ENCODE assay signal across 13 cellular contexts in the genomic region with DNA sequence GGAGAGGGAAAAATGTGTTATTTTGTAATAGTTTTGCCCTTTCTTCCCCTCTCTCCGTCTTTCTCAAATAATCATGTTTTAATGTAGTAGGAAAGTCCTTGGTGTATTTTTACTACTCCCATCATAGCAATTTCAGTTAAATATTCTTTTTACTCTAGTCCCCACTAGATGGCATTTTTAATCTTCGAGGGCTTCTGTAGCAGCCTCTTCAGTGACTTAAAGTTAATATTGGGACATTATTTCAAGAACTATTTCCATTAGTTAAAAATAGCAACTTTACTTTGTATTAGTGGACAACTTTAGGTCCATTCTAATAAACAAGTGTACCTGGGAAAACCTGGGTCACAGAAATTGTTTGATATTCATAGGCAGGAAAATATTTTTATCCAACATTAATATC. TPM values are rescaled to one million over a fixed set of nuclear protein-coding genes. Genes with fewer than 3 reads are reported as not detected.
A peak's percentile ranks its signal among the peaks of the same experiment; 100 is the strongest.
DNase-seq lines count a peak whose midpoint lies in the region; ATAC-seq, FAIRE-seq and TF ChIP-seq lines count a peak whose summit lies in the region.
"Had no signal": no experiment of that assay in that cellular context is flagged by ENCODE, and none has a peak within 500 bp of the region (broad histone marks: within the 10 kb centered on the region; RNA-seq: fewer than 3 reads in every experiment).

No MANE protein-coding gene starts in this region.

- H4K20me1 ChIP-seq in HepG2 (ENCODE audit: insufficient read depth, low read length) (no peaks in the 10 kb centered on the region), SU-DHL-6 (ENCODE audit: low read depth, low read length) (no peaks in the 10 kb centered on the region)

- H3K27me3 Mint-ChIP-seq in stimulated activated naive CD8-positive, alpha-beta T cell treated with anti-CD3 and anti-CD28 coated beads, Interleukin-15, amount 100 ng/mL, for 72 hours, result no peaks in the 10 kb centered on the region
- H3K27me3 Mint-ChIP-seq in T-cell, result no peaks in the 10 kb centered on the region

- no peaks in the 10 kb centered on the region for H3K9me3 Mint-ChIP-seq in stimulated activated naive CD8-positive, alpha-beta T cell treated with anti-CD3 and anti-CD28 coated beads, Interleukin-15, amount 100 ng/mL, for 72 hours
- no peaks in the 10 kb centered on the region for H3K9me3 Mint-ChIP-seq in T-cell

- H3K36me3 Mint-ChIP-seq in T-cell, result peaks cover 85% of the 10 kb centered on the region

- no peaks in the 10 kb centered on the region; the same call in 1 of the 2 replicates for H3F3A ChIP-seq in SU-DHL-6 (ENCODE audit: insufficient read depth)

- H3K4me1 Mint-ChIP-seq in stimulated activated naive CD8-positive, alpha-beta T cell treated with anti-CD3 and anti-CD28 coated beads, Interleukin-15, amount 100 ng/mL, for 72 hours, result peaks cover 10% of the 10 kb centered on the region
- H3K4me1 Mint-ChIP-seq in T-cell, result peaks cover 0 to 6% (median 3%) of the 10 kb centered on the region in 3 donors

- H3K4me1 ChIP-seq in HepG2 (ENCODE audit: insufficient read depth, low read length) (no peaks in the 10 kb centered on the region), right lobe of liver (no peaks in the 10 kb centered on the region)
- H3K4me1 ChIP-seq: upper lobe of right lung had no signal

- TF ChIP-seq POLR2A in HepG2 (IDR thresholded peaks at IDR 0.05; ENCODE audit: insufficient read depth in 1 of 2, low read depth in 2 of 2, low read length in 2 of 2), result no peak
- TF ChIP-seq POLR2A in right lobe of liver (IDR thresholded peaks at IDR 0.05), result no peak

- H3K4me3 ChIP-seq in HepG2 (replicated peaks in 1 of 3; ENCODE audit: insufficient read depth in 1 of 3, low read depth in 2 of 3, low read length in 3 of 3) (no peak overlapping the region), right lobe of liver (no peak overlapping the region), SU-DHL-6 (ENCODE audit: insufficient read depth, low read length, poor library complexity, severe bottlenecking) (no peak overlapping the region), fibroblast of pulmonary artery (replicated peaks; ENCODE audit: low read depth, low read length) (no peak overlapping the region)
- H3K4me3 ChIP-seq: upper lobe of right lung had no signal

- in situ Hi-C loops in HepG2 (cut with HindIII; ENCODE audit: extremely low pct_ligation_motif_present, low pct_unique_long_range_greater_than_20kb), result no loop called here

- H3K9ac ChIP-seq in HepG2 (ENCODE audit: insufficient read depth, low read depth, low read length) (no peak overlapping the region), SU-DHL-6 (ENCODE audit: low read length) (no peak overlapping the region)

- no peak for TF ChIP-seq RAD21 in HepG2 (CRISPR knock-in tag; IDR thresholded peaks at IDR 0.05)

- DNase-seq in HepG2 (ENCODE audit: low spot score) (peak; percentile 8), right lobe of liver (no peak), fibroblast of pulmonary artery (ENCODE audit: low read depth) (peak; percentile 11), T-cell (no peak)
- no peak for DNase-seq in stimulated activated naive CD8-positive, alpha-beta T cell treated with anti-CD3 and anti-CD28 coated beads, Interleukin-15, amount 100 ng/mL, for 72 hours
- DNase-seq in stimulated activated CD4-positive, alpha-beta T cell treated with anti-CD3 and anti-CD28 coated beads, Interleukin-4, amount 100 ng/mL, for 1 hour, result no peak
- DNase-seq: activated CD8-positive, alpha-beta memory T cell treated with anti-CD3 and anti-CD28 coated beads, Interleukin-2, amount 50 U/mL, for 48 hours; amygdala; NCI-H146; upper lobe of right lung had no signal

- FAIRE-seq in HepG2 (lab: Jason Lieb, UNC), result peak; percentile 39

- H3K79me2 ChIP-seq in HepG2 (ENCODE audit: insufficient read depth, low read length) (no peaks in the 10 kb centered on the region), SU-DHL-6 (ENCODE audit: insufficient read depth, low read length) (no peaks in the 10 kb centered on the region)

- no peaks in the 10 kb centered on the region for H3K9me3 ChIP-seq in HepG2 (ENCODE audit: low read length)
- no peaks in the 10 kb centered on the region for H3K9me3 ChIP-seq in right lobe of liver
- no peaks in the 10 kb centered on the region for H3K9me3 ChIP-seq in SU-DHL-6 (ENCODE audit: insufficient read depth, low read length)
- H3K9me3 ChIP-seq: upper lobe of right lung had no signal

- BruUV-seq in HepG2 (replicated peaks; lab: Mats Ljungman, UMichigan), result no TSS peak

- POLR2A ChIA-PET in HepG2 (lab: Yijun Ruan, JAX), result no interaction called here
- POLR2A ChIA-PET in T-cell (lab: Charles Lee), result no interaction called here

- 81% methylated on average over 2 of the region's 2 CpGs for WGBS in HepG2 (ENCODE audit: low lambda C conversion rate)
- 66% methylated on average over 2 of the region's 2 CpGs for WGBS in right lobe of liver (ENCODE audit: insufficient coverage, low coverage, low lambda C conversion rate, missing lambda C conversion rate)

- H3K27ac ChIP-seq in HepG2 (ENCODE audit: extremely low read length, insufficient read depth, low read length) (no peak overlapping the region), right lobe of liver (no peak overlapping the region), SU-DHL-6 (ENCODE audit: low read depth, low read length) (no peak overlapping the region)
- H3K27ac ChIP-seq: upper lobe of right lung had no signal

- H3K4me3 Mint-ChIP-seq in stimulated activated naive CD8-positive, alpha-beta T cell treated with anti-CD3 and anti-CD28 coated beads, Interleukin-15, amount 100 ng/mL, for 72 hours, result no peak overlapping the region
- H3K4me3 Mint-ChIP-seq in T-cell, result no peak overlapping the region

- H3K4me2 ChIP-seq in HepG2 (ENCODE audit: low read depth, low read length) (no peak overlapping the region), SU-DHL-6 (ENCODE audit: low read depth, low read length, poor library complexity, severe bottlenecking) (no peak overlapping the region)

- TF ChIP-seq EP300 in HepG2 (IDR thresholded peaks at IDR 0.05; ENCODE audit: low read depth in 2 of 2, low read length in 2 of 2), result no peak
- TF ChIP-seq EP300 in HepG2 (CRISPR knock-in tag; IDR thresholded peaks at IDR 0.05; ENCODE audit: borderline replicate concordance), result no peak

- H3K27me3 ChIP-seq in HepG2 (ENCODE audit: control insufficient read depth in 1 of 2, insufficient read depth in 2 of 2, low read length in 2 of 2) (no peaks in the 10 kb centered on the region), right lobe of liver (no peaks in the 10 kb centered on the region), SU-DHL-6 (ENCODE audit: low read length) (no peaks in the 10 kb centered on the region)
- H3K27me3 ChIP-seq: upper lobe of right lung had no signal

- intact Hi-C loops in HepG2 (cut with micrococcal nuclease; ENCODE audit: unreplicated experiment) (loop anchor here (10.0 kb wide), 1 partner anchor 82 kb away; a partner anchor contains a TSS), right lobe of liver (cut with DNase I) (no loop called here)

- H3K36me3 ChIP-seq in HepG2 (replicated peaks in 1 of 2; ENCODE audit: control insufficient read depth in 1 of 2, insufficient read depth in 2 of 2, low read length in 2 of 2), result peaks cover 18 to 72% of the 10 kb centered on the region in 2 experiments
- peaks cover 0 to 81% (median 33%) of the 10 kb centered on the region in 4 donors for H3K36me3 ChIP-seq in right lobe of liver
- peaks cover 65% of the 10 kb centered on the region for H3K36me3 ChIP-seq in SU-DHL-6 (ENCODE audit: low read length)

- H3K27ac Mint-ChIP-seq in stimulated activated naive CD8-positive, alpha-beta T cell treated with anti-CD3 and anti-CD28 coated beads, Interleukin-15, amount 100 ng/mL, for 72 hours, result no peak overlapping the region
- H3K27ac Mint-ChIP-seq in T-cell, result no peak overlapping the region

- H2AFZ ChIP-seq in HepG2 (ENCODE audit: low read length), result no peak overlapping the region
- no peak overlapping the region for H2AFZ ChIP-seq in SU-DHL-6 (ENCODE audit: low read depth, low read length, severe bottlenecking)

- no peak for TF ChIP-seq CTCF in HepG2 (CRISPR knock-in tag; IDR thresholded peaks at IDR 0.05)
- TF ChIP-seq CTCF in right lobe of liver (IDR thresholded peaks at IDR 0.05), result peak in 2 of 4 donors; percentile 15 to 23
- TF ChIP-seq CTCF in SU-DHL-6 (IDR thresholded peaks at IDR 0.05; ENCODE audit: insufficient read depth, low read length, poor library complexity, severe bottlenecking), result peak; percentile 26
- peak; percentile 14 for TF ChIP-seq CTCF in fibroblast of pulmonary artery (IDR thresholded peaks at IDR 0.05; ENCODE audit: low read length, missing control alignments)

- H3K9me2 ChIP-seq in SU-DHL-6 (replicated peaks; ENCODE audit: insufficient read depth, low read length), result no peaks in the 10 kb centered on the region

- ATAC-seq in HepG2 (no peak), right lobe of liver (no peak), T-cell (replicated peaks in 1 of 4) (no peak), HG02973 (IDR thresholded peaks at IDR 0.05; ENCODE audit: unreplicated experiment) (no peak)
- ATAC-seq in stimulated activated naive CD8-positive, alpha-beta T cell treated with anti-CD3 and anti-CD28 coated beads, Interleukin-15, amount 100 ng/mL, for 72 hours, result no peak
- ATAC-seq: upper lobe of right lung had no signal

- CTCF ChIA-PET in HepG2 (lab: Yijun Ruan, JAX; ENCODE audit: low intra/inter-chr PET ratio, low total read pairs) (no interaction called here), T-cell (lab: Charles Lee) (no interaction called here)

RNA-seq across cellular contexts. Expression of a gene that starts 23.0 kb away (rescaled TPM):
- 24.9 and 26.7 TPM in 2 replicates for total RNA-seq in HepG2 (2016; rRNA removed; fragmentation: Illumina TruSeq; extraction: Trizol)
- 7.3 and 9.3 TPM in 2 replicates for total RNA-seq in HepG2 (2016; cell fraction: cytosol; rRNA removed; fragmentation: Illumina TruSeq; extraction: Trizol; ENCODE audit: low read depth)
- 24.7 and 27.9 TPM in 2 replicates for total RNA-seq in HepG2 (2016; cell fraction: insoluble cytoplasmic fraction; rRNA removed; fragmentation: Illumina TruSeq; extraction: Trizol)
- total RNA-seq in HepG2 (2016; cell fraction: membrane; rRNA removed; fragmentation: Illumina TruSeq; extraction: Trizol), result 10.1 and 10.9 TPM in 2 replicates
- 45.2 and 49.4 TPM in 2 replicates for total RNA-seq in HepG2 (2016; cell fraction: nucleus; rRNA removed; fragmentation: Illumina TruSeq; extraction: Trizol)
- polyA plus RNA-seq in HepG2 (2011; rRNA removed), result 16.5 and 16.9 TPM in 2 replicates
- 4.9 and 7.5 TPM in 2 replicates for polyA plus RNA-seq in HepG2 (2011; cell fraction: cytosol; rRNA removed)
- 31.5 and 33.4 TPM in 2 replicates for polyA plus RNA-seq in HepG2 (2011; cell fraction: nucleus; rRNA removed)
- polyA plus RNA-seq in HepG2 (2012), result 12.6 and 13.9 TPM in 2 replicates
- polyA plus RNA-seq in HepG2 (2016; cell fraction: cytosol; fragmentation: Illumina TruSeq; extraction: Trizol; ENCODE audit: low read depth), result 1.2 and 1.3 TPM in 2 replicates
- 16.2 and 17.4 TPM in 2 replicates for polyA plus RNA-seq in HepG2 (2016; cell fraction: insoluble cytoplasmic fraction; fragmentation: Illumina TruSeq; extraction: Trizol; ENCODE audit: low read depth)
- polyA plus RNA-seq in HepG2 (2016; cell fraction: membrane; fragmentation: Illumina TruSeq; extraction: Trizol; ENCODE audit: low read depth), result 3.0 and 3.9 TPM in 2 replicates
- polyA plus RNA-seq in HepG2 (2016; cell fraction: nucleus; fragmentation: Illumina TruSeq; extraction: Trizol; ENCODE audit: insufficient read depth, low read depth), result 56.0 and 58.3 TPM in 2 replicates
- polyA minus RNA-seq in HepG2 (2011; rRNA and poly(A)+ RNA removed; ENCODE audit: low replicate concordance), result 11.8 and 50.9 TPM in 2 replicates
- polyA minus RNA-seq in HepG2 (2011; cell fraction: cytosol; rRNA and poly(A)+ RNA removed), result 8.4 and 10.8 TPM in 2 replicates
- polyA minus RNA-seq in HepG2 (2011; cell fraction: nucleus; rRNA and poly(A)+ RNA removed), result 71.3 and 75.0 TPM in 2 replicates
- 1 to 10 TPM; 6.5 to 8.5 (median 8.1) TPM for total RNA-seq in right lobe of liver
- 10 to 100 TPM; 40.7 to 45.8 (median 43.5) TPM for total RNA-seq in T-cell

RNA-seq across cellular contexts. Expression of a gene that starts 33.2 kb away (rescaled TPM):
- total RNA-seq in HepG2 (2016; rRNA removed; fragmentation: Illumina TruSeq; extraction: Trizol) (not detected in 2 replicates), right lobe of liver (under 1 TPM in 5 of 6 experiments, not detected in 1; 0.10 to 0.25 (median 0.14) TPM), T-cell (under 1 TPM; 0.30 to 0.49 (median 0.44) TPM)
- not detected in 2 replicates for total RNA-seq in HepG2 (2016; cell fraction: cytosol; rRNA removed; fragmentation: Illumina TruSeq; extraction: Trizol; ENCODE audit: low read depth)
- total RNA-seq in HepG2 (2016; cell fraction: insoluble cytoplasmic fraction; rRNA removed; fragmentation: Illumina TruSeq; extraction: Trizol), result not detected in 2 replicates
- not detected in 2 replicates for total RNA-seq in HepG2 (2016; cell fraction: membrane; rRNA removed; fragmentation: Illumina TruSeq; extraction: Trizol)
- total RNA-seq in HepG2 (2016; cell fraction: nucleus; rRNA removed; fragmentation: Illumina TruSeq; extraction: Trizol), result not detected in 2 replicates
- polyA plus RNA-seq in HepG2 (2011; rRNA removed), result not detected in 2 replicates
- polyA plus RNA-seq in HepG2 (2011; cell fraction: cytosol; rRNA removed), result not detected in 2 replicates
- 0.10 TPM in 1 of 2 replicates, not detected in the other for polyA plus RNA-seq in HepG2 (2011; cell fraction: nucleus; rRNA removed)
- polyA plus RNA-seq in HepG2 (2012), result not detected in 2 replicates
- polyA plus RNA-seq in HepG2 (2016; cell fraction: cytosol; fragmentation: Illumina TruSeq; extraction: Trizol; ENCODE audit: low read depth), result not detected in 2 replicates
- not detected in 2 replicates for polyA plus RNA-seq in HepG2 (2016; cell fraction: insoluble cytoplasmic fraction; fragmentation: Illumina TruSeq; extraction: Trizol; ENCODE audit: low read depth)
- not detected in 2 replicates for polyA plus RNA-seq in HepG2 (2016; cell fraction: membrane; fragmentation: Illumina TruSeq; extraction: Trizol; ENCODE audit: low read depth)
- not detected in 2 replicates for polyA plus RNA-seq in HepG2 (2016; cell fraction: nucleus; fragmentation: Illumina TruSeq; extraction: Trizol; ENCODE audit: insufficient read depth, low read depth)
- polyA minus RNA-seq in HepG2 (2011; rRNA and poly(A)+ RNA removed; ENCODE audit: low replicate concordance), result not detected in 2 replicates
- polyA minus RNA-seq in HepG2 (2011; cell fraction: cytosol; rRNA and poly(A)+ RNA removed), result not detected in 2 replicates
- not detected in 2 replicates for polyA minus RNA-seq in HepG2 (2011; cell fraction: nucleus; rRNA and poly(A)+ RNA removed)
- total RNA-seq: upper lobe of right lung had no signal

RNA-seq across cellular contexts. Expression of a gene that starts 59.5 kb away (rescaled TPM):
- total RNA-seq in HepG2 (2016; rRNA removed; fragmentation: Illumina TruSeq; extraction: Trizol) (not detected in 2 replicates), right lobe of liver (not detected), T-cell (not detected)
- total RNA-seq in HepG2 (2016; cell fraction: cytosol; rRNA removed; fragmentation: Illumina TruSeq; extraction: Trizol; ENCODE audit: low read depth), result not detected in 2 replicates
- not detected in 2 replicates for total RNA-seq in HepG2 (2016; cell fraction: insoluble cytoplasmic fraction; rRNA removed; fragmentation: Illumina TruSeq; extraction: Trizol)
- not detected in 2 replicates for total RNA-seq in HepG2 (2016; cell fraction: membrane; rRNA removed; fragmentation: Illumina TruSeq; extraction: Trizol)
- total RNA-seq in HepG2 (2016; cell fraction: nucleus; rRNA removed; fragmentation: Illumina TruSeq; extraction: Trizol), result not detected in 2 replicates
- polyA plus RNA-seq in HepG2 (2011; rRNA removed), result not detected in 2 replicates
- polyA plus RNA-seq in HepG2 (2011; cell fraction: cytosol; rRNA removed), result not detected in 2 replicates
- polyA plus RNA-seq in HepG2 (2011; cell fraction: nucleus; rRNA removed), result not detected in 2 replicates
- polyA plus RNA-seq in HepG2 (2012), result not detected in 2 replicates
- polyA plus RNA-seq in HepG2 (2016; cell fraction: cytosol; fragmentation: Illumina TruSeq; extraction: Trizol; ENCODE audit: low read depth), result not detected in 2 replicates
- not detected in 2 replicates for polyA plus RNA-seq in HepG2 (2016; cell fraction: insoluble cytoplasmic fraction; fragmentation: Illumina TruSeq; extraction: Trizol; ENCODE audit: low read depth)
- not detected in 2 replicates for polyA plus RNA-seq in HepG2 (2016; cell fraction: membrane; fragmentation: Illumina TruSeq; extraction: Trizol; ENCODE audit: low read depth)
- not detected in 2 replicates for polyA plus RNA-seq in HepG2 (2016; cell fraction: nucleus; fragmentation: Illumina TruSeq; extraction: Trizol; ENCODE audit: insufficient read depth, low read depth)
- polyA minus RNA-seq in HepG2 (2011; rRNA and poly(A)+ RNA removed; ENCODE audit: low replicate concordance), result 1.5 TPM in 1 of 2 replicates, not detected in the other
- polyA minus RNA-seq in HepG2 (2011; cell fraction: cytosol; rRNA and poly(A)+ RNA removed), result not detected in 2 replicates
- polyA minus RNA-seq in HepG2 (2011; cell fraction: nucleus; rRNA and poly(A)+ RNA removed), result not detected in 2 replicates
- total RNA-seq: skeletal muscle tissue, upper lobe of right lung had no signal

Comparison
In these comparisons a context has a peak if more than half of its experiments do, and no peak if none do; other contexts are left out.
1. DNase-seq: peak in HepG2 (single experiment) and fibroblast of pulmonary artery (single experiment); none in right lobe of liver (0 of 3), stimulated activated naive CD8-positive, alpha-beta T cell treated with anti-CD3 and anti-CD28 coated beads, Interleukin-15, amount 100 ng/mL, for 72 hours (0 of 2), stimulated activated CD4-positive, alpha-beta T cell treated with anti-CD3 and anti-CD28 coated beads, Interleukin-4, amount 100 ng/mL, for 1 hour (single experiment) and T-cell (0 of 34).